In the genomic region with DNA sequence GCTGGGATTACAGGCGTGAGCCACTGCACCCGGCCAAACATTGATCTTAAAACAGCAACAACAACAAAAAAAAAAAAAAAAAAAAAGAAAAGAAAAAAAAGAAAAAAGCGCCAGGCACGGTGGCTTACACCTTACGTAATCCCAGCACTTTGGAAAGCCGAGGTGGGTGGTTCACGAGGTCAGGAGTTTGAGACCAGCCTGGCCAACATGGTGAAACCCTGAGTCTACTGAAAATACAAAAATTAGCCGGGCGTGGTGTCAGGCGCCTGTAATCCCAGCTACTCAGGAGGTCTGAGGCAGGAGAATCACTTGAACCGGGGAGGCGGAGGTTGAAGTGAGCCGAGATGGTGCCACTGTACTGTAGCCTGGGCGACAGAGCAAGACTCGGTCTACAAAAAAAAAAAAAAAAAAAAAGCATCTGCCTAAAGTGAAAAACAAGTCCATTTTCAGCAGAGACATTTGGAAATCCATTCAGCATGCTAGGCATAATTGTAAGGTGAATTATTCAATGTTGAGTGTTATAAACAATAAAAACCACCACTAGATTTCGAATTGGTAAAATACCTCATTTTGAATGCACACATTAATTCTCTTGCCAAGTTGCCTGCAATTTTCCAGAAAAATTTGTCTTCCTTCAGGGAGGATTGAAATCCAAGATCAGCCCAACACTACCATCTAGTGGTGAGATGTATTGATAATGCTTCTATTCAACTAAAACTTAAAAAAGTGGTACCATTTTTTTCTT, we compare ENCODE assay signal across 8 cellular contexts. TPM values are rescaled to one million over a fixed set of nuclear protein-coding genes. Genes with fewer than 3 reads are reported as not detected.
DNase-seq lines count a peak whose midpoint lies in the region; ATAC-seq and TF ChIP-seq lines count a peak whose summit lies in the region.

No MANE protein-coding gene starts in this region.

- no peaks in the 10 kb centered on the region for H3K27me3 ChIP-seq in Karpas-422 (ENCODE audit: low read length)

- peaks cover 9% of the 10 kb centered on the region for H3K36me3 Mint-ChIP-seq in nephron progenitor cell (ENCODE audit: low read depth)

- peaks cover 13% of the 10 kb centered on the region; the same call in 1 of the 2 replicates for H3K36me3 ChIP-seq in Karpas-422 (ENCODE audit: insufficient read depth, low read length)

- H3K4me3 ChIP-seq in Karpas-422 (ENCODE audit: low read length): no peak overlapping the region

- DNase-seq in DMS79 (lab: John Stamatoyannopoulos, UW): peak; percentile 32
- DNase-seq in Karpas-422: peak; percentile 84
- peak; percentile 29 for DNase-seq in RWPE1 (ENCODE audit: low spot score)
- peak; percentile 53 for DNase-seq in epidermal melanocyte (ENCODE audit: insufficient read length, low spot score)
- DNase-seq in nephron progenitor cell: peak; percentile 35
- no peak for DNase-seq in GM19238 (ENCODE audit: insufficient read length, low spot score)
- no peak for DNase-seq in activated naive CD4-positive, alpha-beta T cell treated with Interleukin-2 at 50 U/mL for 16 hours

- H3K27ac Mint-ChIP-seq in nephron progenitor cell: no peak overlapping the region

- no peaks in the 10 kb centered on the region for H3K4me1 ChIP-seq in Karpas-422 (ENCODE audit: low read length)

- no peaks in the 10 kb centered on the region for H3K79me2 ChIP-seq in Karpas-422 (ENCODE audit: low read length)

- H3K4me1 Mint-ChIP-seq in nephron progenitor cell: peaks cover 4% of the 10 kb centered on the region

- peaks cover 6% of the 10 kb centered on the region for H3K9me3 Mint-ChIP-seq in nephron progenitor cell

- H4K20me1 ChIP-seq in Karpas-422 (ENCODE audit: insufficient read depth, low read depth, low read length): no peaks in the 10 kb centered on the region

- H3K9me2 ChIP-seq in Karpas-422 (replicated peaks; ENCODE audit: insufficient read depth, low read length): no peaks in the 10 kb centered on the region

- H3K9me3 ChIP-seq in Karpas-422 (ENCODE audit: low read length): no peaks in the 10 kb centered on the region

- no peak for ATAC-seq in HG02642 (IDR thresholded peaks at IDR 0.05; ENCODE audit: poor library complexity, unreplicated experiment)

- H3K27me3 Mint-ChIP-seq in nephron progenitor cell (ENCODE audit: low read depth, poor library complexity): peaks cover 9% of the 10 kb centered on the region

- TF ChIP-seq CTCF in RWPE1 (conservative IDR thresholded peaks at IDR 0.05; ENCODE audit: low read depth) (peak; percentile 71), nephron progenitor cell (IDR thresholded peaks at IDR 0.05) (peak; percentile 68)

- H2AFZ ChIP-seq in Karpas-422 (ENCODE audit: low read length): no peak overlapping the region

- CTCF ChIA-PET in RWPE1 (lab: Yijun Ruan, JAX): interaction anchor here (0.6 to 1.2 kb wide), 9 partner anchors 45 to 1108 kb away, joined by 3 to 13 read pairs (median 5); partner anchors contain the start of gene COX14

- POLR2A ChIA-PET in RWPE1 (lab: Yijun Ruan, JAX; ENCODE audit: low non-redundant PET): no interaction called here

- no peak overlapping the region for H3K9ac ChIP-seq in Karpas-422 (ENCODE audit: low read length)

- no peak overlapping the region for H3K4me3 Mint-ChIP-seq in nephron progenitor cell

- no peak overlapping the region for H3K27ac ChIP-seq in Karpas-422 (ENCODE audit: low read length)
- no peak overlapping the region for H3K27ac ChIP-seq in RWPE1

- H3K4me2 ChIP-seq in Karpas-422 (ENCODE audit: low read depth, low read length, poor library complexity, severe bottlenecking): no peak overlapping the region

RNA-seq across cellular contexts. Expression of gene CERS5, which starts 8.0 kb away (rescaled TPM):
- total RNA-seq in Karpas-422 (2014; rRNA removed; shearing (Covaris generic); ENCODE audit: low replicate concordance): 47.7 and 65.9 TPM in 2 replicates

Comparison
In these comparisons a context has a peak if more than half of its experiments do, and no peak if none do; other contexts are left out.
1. DNase-seq: peak in DMS79 (single experiment), Karpas-422 (single experiment), RWPE1 (single experiment), epidermal melanocyte (single experiment) and nephron progenitor cell (single experiment); none in GM19238 (single experiment) and activated naive CD4-positive, alpha-beta T cell treated with Interleukin-2 at 50 U/mL for 16 hours (single experiment).